9 cellular contexts compared by ENCODE assay signal in the genomic region with DNA sequence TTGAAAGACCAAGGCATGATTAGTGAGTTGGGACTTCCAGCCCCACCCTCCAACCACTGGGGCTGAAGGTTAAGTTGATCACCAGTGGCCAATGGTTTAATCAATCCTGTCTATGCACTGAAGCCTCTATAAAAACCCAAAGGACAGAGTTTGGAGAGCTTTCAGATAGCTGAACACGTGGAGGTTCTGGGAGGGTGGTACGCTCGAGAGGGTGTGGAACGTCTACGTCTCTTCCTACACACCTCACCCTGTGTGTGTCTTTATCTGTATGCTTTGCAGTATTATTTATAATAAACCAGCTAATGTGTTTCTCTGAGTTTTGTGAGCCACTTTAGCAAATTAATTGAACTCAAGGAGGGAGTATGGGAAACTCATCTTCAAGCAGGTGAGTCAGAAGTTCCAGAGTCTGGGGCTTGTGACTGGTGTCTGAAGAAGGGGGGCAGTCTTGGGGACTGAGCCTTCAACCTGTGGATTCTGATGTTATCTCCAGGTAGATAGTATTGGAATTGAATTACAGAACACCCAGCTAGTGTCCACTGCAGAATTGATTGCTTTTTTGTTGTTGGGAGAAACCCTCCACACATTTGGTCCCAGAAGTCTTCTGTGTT. TPM values are rescaled to one million over a fixed set of nuclear protein-coding genes. Genes with fewer than 3 reads are reported as not detected.
A peak's percentile ranks its signal among the peaks of the same experiment; 100 is the strongest.
DNase-seq lines count a peak whose midpoint lies in the region; ATAC-seq and TF ChIP-seq lines count a peak whose summit lies in the region.
"Had no signal": no experiment of that assay in that cellular context is flagged by ENCODE, and none has a peak within 500 bp of the region (broad histone marks: within the 10 kb centered on the region; RNA-seq: fewer than 3 reads in every experiment).

No MANE protein-coding gene starts in this region.

- peak overlapping the region; percentile 84 for H3K27ac Mint-ChIP-seq in CD4-positive, alpha-beta T cell
- H3K27ac Mint-ChIP-seq in progenitor cell of endocrine pancreas = peak overlapping the region; percentile 78
- H3K27ac Mint-ChIP-seq: mesothelial cell of epicardium had no signal

- intact Hi-C loops in CD4-positive, alpha-beta T cell (cut with DNase I, micrococcal nuclease) = no loop called here

- DNase-seq in CD4-positive, alpha-beta T cell = peak in 8 of 10 experiments; percentile 16 to 51 (median 38)
- peak; percentile 39 for DNase-seq in activated gamma-delta T cell treated with anti-CD3 and anti-CD28 coated beads, Interleukin-2, amount 50 U/mL, for 16 hours (ENCODE audit: low read depth)
- no peak for DNase-seq in progenitor cell of endocrine pancreas (ENCODE audit: low spot score, unreplicated experiment)
- DNase-seq in NOMO-1 treated with dmso at 0.1 percent for 144 hours (lab: John Stamatoyannopoulos, UW; ENCODE audit: unreplicated experiment) = no peak
- DNase-seq in MG63 = no peak
- DNase-seq in erythroblast (lab: John Stamatoyannopoulos, UW) = no peak
- no peak for DNase-seq in HK-2 (ENCODE audit: unreplicated experiment)

- ATAC-seq in CD4-positive, alpha-beta T cell (ENCODE audit: poor library complexity) = peak; percentile 86
- peak; percentile 30 for ATAC-seq in HG03460 (IDR thresholded peaks at IDR 0.05; ENCODE audit: unreplicated experiment)

- peaks cover 31% of the 10 kb centered on the region for H3K36me3 ChIP-seq in MG63

- no peaks in the 10 kb centered on the region for H3K27me3 Mint-ChIP-seq in CD4-positive, alpha-beta T cell
- H3K27me3 Mint-ChIP-seq in progenitor cell of endocrine pancreas = no peaks in the 10 kb centered on the region

- CTCF ChIA-PET in CD4-positive, alpha-beta T cell (lab: Charles Lee) = interaction anchor here (0.8 to 1.3 kb wide), 3 partner anchors 14 to 153 kb away, joined by 3 to 6 read pairs (median 5); a partner anchor contains a TSS

- H3K4me1 Mint-ChIP-seq in CD4-positive, alpha-beta T cell (ENCODE audit: low read depth) = peaks cover 86% of the 10 kb centered on the region
- H3K4me1 Mint-ChIP-seq in progenitor cell of endocrine pancreas (ENCODE audit: low read depth) = peaks cover 15% of the 10 kb centered on the region
- H3K4me1 Mint-ChIP-seq: mesothelial cell of epicardium had no signal

- H3K4me3 ChIP-seq in MG63 = no peak overlapping the region

- peaks cover 63% of the 10 kb centered on the region for H3K36me3 Mint-ChIP-seq in CD4-positive, alpha-beta T cell (ENCODE audit: low read depth)
- peaks cover 20% of the 10 kb centered on the region for H3K36me3 Mint-ChIP-seq in progenitor cell of endocrine pancreas (ENCODE audit: insufficient read depth)

- no peaks in the 10 kb centered on the region for H3K9me3 ChIP-seq in CD4-positive, alpha-beta T cell (ENCODE audit: control insufficient read depth, low read length)
- H3K9me3 ChIP-seq in MG63 = peaks cover 2% of the 10 kb centered on the region; the same call in 1 of the 2 replicates

- TF ChIP-seq CTCF in CD4-positive, alpha-beta T cell (IDR thresholded peaks at IDR 0.05) = no peak
- TF ChIP-seq CTCF in progenitor cell of endocrine pancreas (IDR thresholded peaks at IDR 0.05; ENCODE audit: unreplicated experiment) = no peak

- no peaks in the 10 kb centered on the region for H3K9me3 Mint-ChIP-seq in CD4-positive, alpha-beta T cell
- H3K9me3 Mint-ChIP-seq in progenitor cell of endocrine pancreas (ENCODE audit: low read depth) = peaks cover 14% of the 10 kb centered on the region

- POLR2A ChIA-PET in CD4-positive, alpha-beta T cell (lab: Charles Lee) = interaction anchor here (1.0 to 1.7 kb wide), 3 partner anchors 11 to 16 kb away, joined by 3 to 4 read pairs (median 3); no protein-coding TSS in a partner anchor

- H3K27me3 ChIP-seq in CD4-positive, alpha-beta T cell (ENCODE audit: control insufficient read depth, insufficient read depth, low read length) = no peaks in the 10 kb centered on the region
- no peaks in the 10 kb centered on the region for H3K27me3 ChIP-seq in MG63

- H3K27ac ChIP-seq in CD4-positive, alpha-beta T cell (ENCODE audit: low read depth, low read length) = peak overlapping the region; percentile 2

- peak overlapping the region; percentile 60 for H3K4me3 Mint-ChIP-seq in CD4-positive, alpha-beta T cell
- no peak overlapping the region for H3K4me3 Mint-ChIP-seq in progenitor cell of endocrine pancreas (ENCODE audit: low read depth)
- H3K4me3 Mint-ChIP-seq: mesothelial cell of epicardium had no signal

- no peak for TF ChIP-seq POLR2A in erythroblast (IDR thresholded peaks at IDR 0.05; ENCODE audit: low read length)

RNA-seq across cellular contexts. Expression of a gene that starts 20.3 kb away (rescaled TPM):
- 100 to 1,000 TPM; 118 to 123 TPM for total RNA-seq in CD4-positive, alpha-beta T cell
- total RNA-seq in progenitor cell of endocrine pancreas = 156 and 170 TPM in 2 replicates
- total RNA-seq in MG63 (2014; rRNA removed; shearing (Covaris generic); ENCODE audit: low replicate concordance) = 378 and 428 TPM in 2 replicates

Comparison
In these comparisons a context has a peak if more than half of its experiments do, and no peak if none do; other contexts are left out.
1. DNase-seq: peak in CD4-positive, alpha-beta T cell (8 of 10) and activated gamma-delta T cell treated with anti-CD3 and anti-CD28 coated beads, Interleukin-2, amount 50 U/mL, for 16 hours (single experiment); none in progenitor cell of endocrine pancreas (single experiment), NOMO-1 treated with dmso at 0.1 percent for 144 hours (single experiment), MG63 (single experiment), erythroblast (0 of 2) and HK-2 (single experiment).